ENCODE assay signal across 17 cellular contexts in genomic region chr5:131685514-131686171, GRCh38. TPM values are rescaled to one million over a fixed set of nuclear protein-coding genes. Genes with fewer than 3 reads are reported as not detected.
DNase-seq lines count a peak whose midpoint lies in the region; ATAC-seq, FAIRE-seq and TF ChIP-seq lines count a peak whose summit lies in the region.
"Had no signal": no experiment of that assay in that cellular context is flagged by ENCODE, and none has a peak within 500 bp of the region (broad histone marks: within the 10 kb centered on the region; RNA-seq: fewer than 3 reads in every experiment).

No MANE protein-coding gene starts in this region.

- H3K27me3 ChIP-seq in PC-3 (ENCODE audit: low read length): no peaks in the 10 kb centered on the region
- H3K27me3 ChIP-seq in lower lobe of right lung (ENCODE audit: low read depth): no peaks in the 10 kb centered on the region

- no peak overlapping the region for H2AFZ ChIP-seq in PC-3 (ENCODE audit: low read length)

- no TSS peak for BruUV-seq in PC-3 (replicated peaks; lab: Mats Ljungman, UMichigan)

- CTCF ChIA-PET in PC-3 (lab: Charles Lee): no interaction called here

- H3K79me2 ChIP-seq in PC-3 (ENCODE audit: low read length): no peaks in the 10 kb centered on the region

- FAIRE-seq in GM12892 (lab: Jason Lieb, UNC): no peak

- intact Hi-C loops in PC-3 (cut with micrococcal nuclease): loop anchor here (1.0 to 10.0 kb wide), 2 partner anchors 24 to 109 kb away; partner anchors contain the start of gene FNIP1
- intact Hi-C loops in lower lobe of right lung (cut with DNase I): no loop called here
- intact Hi-C loops in head of caudate nucleus (cut with DNase I): no loop called here

- H3K9ac ChIP-seq in PC-3 (ENCODE audit: low read length): no peak overlapping the region

- no peak overlapping the region for H3K27ac ChIP-seq in PC-3 (ENCODE audit: low read length)
- no peak overlapping the region for H3K27ac ChIP-seq in lower lobe of right lung

- H3K9me3 ChIP-seq in PC-3 (ENCODE audit: low read length) (no peaks in the 10 kb centered on the region), lower lobe of right lung (no peaks in the 10 kb centered on the region)

- DNase-seq in AG10803 (ENCODE audit: low read depth): peak; percentile 31
- no peak for DNase-seq in PC-3
- DNase-seq in fibroblast of gingiva (ENCODE audit: low read depth): peak; percentile 35
- no peak for DNase-seq in lower lobe of right lung
- DNase-seq in HuH-7 (ENCODE audit: low spot score): no peak
- no peak for DNase-seq in head of caudate nucleus
- no peak for DNase-seq in GM12892 (ENCODE audit: insufficient read length)
- DNase-seq: CD4-positive, CD25-positive, alpha-beta regulatory T cell; EL; H7; KBM-7; MV-4-11; NCI-H1417; NCI-H2029; NCI-H2171 treated with DMSO at 0.1 percent for 48 hours; NCI-H446 treated with DMSO at 0.1 percent for 48 hours had no signal

- H3F3A ChIP-seq in PC-3 (ENCODE audit: low read length, unreplicated experiment): no peaks in the 10 kb centered on the region

- no peak overlapping the region for H3K4me2 ChIP-seq in PC-3 (ENCODE audit: low read length)

- H4K20me1 ChIP-seq in PC-3 (ENCODE audit: low read length): no peaks in the 10 kb centered on the region

- ATAC-seq in PC-3 (peak; percentile 64; the same call in 1 of the 2 replicates), lower lobe of right lung (peak; percentile 32 to 59), GM19467 (IDR thresholded peaks at IDR 0.05; ENCODE audit: unreplicated experiment) (no peak)

- POLR2A ChIA-PET in PC-3 (lab: Charles Lee; ENCODE audit: unreplicated experiment): interaction anchor here (0.7 kb wide), 1 partner anchor 22 kb away, joined by 5 read pairs; no protein-coding TSS in a partner anchor

- H3K4me1 ChIP-seq in PC-3 (ENCODE audit: insufficient read depth, low read length): no peaks in the 10 kb centered on the region
- no peaks in the 10 kb centered on the region for H3K4me1 ChIP-seq in lower lobe of right lung

- no peak for TF ChIP-seq POLR2A in GM12892 (IDR thresholded peaks at IDR 0.05; ENCODE audit: low read depth, low read length)

- H3K4me3 ChIP-seq in AG10803 (ENCODE audit: low read length) (no peak overlapping the region), PC-3 (ENCODE audit: low read length) (no peak overlapping the region), lower lobe of right lung (no peak overlapping the region)

- TF ChIP-seq CTCF in AG10803 (conservative IDR thresholded peaks at IDR 0.05; ENCODE audit: low read length): no peak
- TF ChIP-seq CTCF in PC-3 (conservative IDR thresholded peaks at IDR 0.05; ENCODE audit: low read depth, low read length): no peak
- no peak for TF ChIP-seq CTCF in lower lobe of right lung (IDR thresholded peaks at IDR 0.05)

- no peaks in the 10 kb centered on the region for H3K36me3 ChIP-seq in PC-3 (ENCODE audit: low read depth, low read length)
- peaks cover 31% of the 10 kb centered on the region for H3K36me3 ChIP-seq in lower lobe of right lung

- H3K9me2 ChIP-seq in PC-3 (replicated peaks; ENCODE audit: low read length): no peaks in the 10 kb centered on the region

RNA-seq across cellular contexts. Expression of gene RAPGEF6, which starts 50.6 kb away (rescaled TPM):
- total RNA-seq in PC-3 (2014; rRNA removed) (9.7 and 9.8 TPM in 2 replicates), lower lobe of right lung (21.7 TPM)
- 11.3 TPM for polyA plus RNA-seq in GM12892 (2012; ENCODE audit: missing spikeins)

Comparison
In these comparisons a context has a peak if more than half of its experiments do, and no peak if none do; other contexts are left out.
1. DNase-seq: peak in AG10803 (single experiment) and fibroblast of gingiva (single experiment); none in PC-3 (single experiment), lower lobe of right lung (single experiment), HuH-7 (single experiment), head of caudate nucleus (0 of 42) and GM12892 (single experiment).